8 cellular contexts compared by ENCODE assay signal in the genomic region with DNA sequence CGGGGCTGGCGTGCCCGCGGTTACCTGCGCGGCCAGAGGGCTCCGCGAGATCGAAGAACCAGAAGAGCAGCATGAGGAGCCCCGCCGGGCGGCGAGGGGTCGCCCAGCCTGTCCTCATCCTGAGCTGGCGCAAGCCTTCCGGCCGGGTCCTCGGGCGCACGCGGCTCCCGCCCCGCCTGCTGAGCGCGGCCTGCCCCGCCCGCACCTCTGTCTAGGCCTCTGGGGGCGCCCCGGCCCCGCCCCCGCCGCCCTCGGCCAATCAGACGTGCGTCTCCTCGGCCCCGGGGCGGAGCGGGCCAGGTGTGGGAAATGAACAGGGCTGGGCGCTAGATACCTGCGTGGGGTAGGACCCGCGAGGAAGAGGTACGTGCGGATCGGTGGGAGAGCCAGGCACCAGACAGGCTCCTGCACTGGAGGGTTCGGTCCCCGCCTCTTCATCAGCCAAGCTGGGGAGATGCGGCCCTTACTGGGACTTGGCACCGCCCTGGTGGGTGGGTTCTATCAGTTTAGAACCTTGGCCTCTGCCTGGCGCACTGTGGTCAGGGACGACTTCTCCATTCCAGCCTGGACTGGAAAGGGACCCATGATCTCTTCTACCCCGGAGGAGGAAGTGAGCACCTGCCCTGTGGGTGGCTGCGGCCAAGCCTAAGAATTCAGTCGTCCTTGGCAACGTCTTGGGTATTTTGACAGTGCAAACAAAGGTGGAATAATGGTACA. TPM values are rescaled to one million over a fixed set of nuclear protein-coding genes. Genes with fewer than 3 reads are reported as not detected.
DNase-seq lines count a peak whose midpoint lies in the region; ATAC-seq and TF ChIP-seq lines count a peak whose summit lies in the region.

A gene (minus strand): TSS at position 192 of the 717 bp plus-strand sequence.

- H3K79me2 ChIP-seq in OCI-LY3 (ENCODE audit: low read length), result peaks cover 46% of the 10 kb centered on the region

- H3K4me3 ChIP-seq in OCI-LY3 (ENCODE audit: low read length) (peak within 1 kb of the TSS; percentile 93), cardiac muscle cell (peak within 1 kb of the TSS; percentile 23), psoas muscle (peak within 1 kb of the TSS; percentile 66), urinary bladder (ENCODE audit: low read depth, low read length) (peak within 1 kb of the TSS; percentile 46)

- 7 to 12% (median 8%) methylated on average over 38 to 56 of the region's 56 CpGs for WGBS in psoas muscle, 3 donors
- 11% methylated on average over 56 of the region's 56 CpGs for WGBS in urinary bladder

- peaks cover 41% of the 10 kb centered on the region for H3K4me1 ChIP-seq in OCI-LY3 (ENCODE audit: low read length)
- H3K4me1 ChIP-seq in cardiac muscle cell (ENCODE audit: low read depth), result no peaks in the 10 kb centered on the region
- H3K4me1 ChIP-seq in psoas muscle, result peaks cover 6% of the 10 kb centered on the region
- no peaks in the 10 kb centered on the region for H3K4me1 ChIP-seq in urinary bladder (ENCODE audit: insufficient read depth)

- peak within 1 kb of the TSS; percentile 90 for H3K27ac ChIP-seq in OCI-LY3 (ENCODE audit: low read length)
- H3K27ac ChIP-seq in cardiac muscle cell, result no peak within 1 kb of the TSS
- H3K27ac ChIP-seq in psoas muscle, result no peak within 1 kb of the TSS
- H3K27ac ChIP-seq in urinary bladder (ENCODE audit: low read depth), result peak within 1 kb of the TSS; percentile 4

- H2AFZ ChIP-seq in OCI-LY3 (ENCODE audit: low read depth, low read length), result peak within 1 kb of the TSS; percentile 55

- H3K9me3 ChIP-seq in OCI-LY3 (ENCODE audit: insufficient read depth, low read length) (no peaks in the 10 kb centered on the region), cardiac muscle cell (ENCODE audit: low read depth) (no peaks in the 10 kb centered on the region), psoas muscle (no peaks in the 10 kb centered on the region)

- no peak for TF ChIP-seq CTCF in OCI-LY3 (IDR thresholded peaks at IDR 0.05; ENCODE audit: low read depth, low read length)
- no peak for TF ChIP-seq CTCF in cardiac muscle cell (IDR thresholded peaks at IDR 0.05; ENCODE audit: low read depth, low read length)
- TF ChIP-seq CTCF in psoas muscle (IDR thresholded peaks at IDR 0.05), result no peak

- H3K36me3 ChIP-seq in OCI-LY3 (replicated peaks; ENCODE audit: low read depth, low read length) (peaks cover 20% of the 10 kb centered on the region), cardiac muscle cell (no peaks in the 10 kb centered on the region), psoas muscle (ENCODE audit: insufficient read depth in 1 of 2, low read depth in 1 of 2) (no peaks in the 10 kb centered on the region), urinary bladder (ENCODE audit: insufficient read depth) (no peaks in the 10 kb centered on the region)

- DNase-seq in activated effector memory CD4-positive, alpha-beta T cell treated with Interleukin-2 at 50 U/mL for 16 hours, result peak; percentile 80
- DNase-seq in cardiac muscle cell (ENCODE audit: low read depth in 1 of 2, low spot score in 1 of 2) (peak; percentile 47 to 58), psoas muscle (peak; percentile 49 to 69), SK-N-DZ (ENCODE audit: low spot score) (no peak)

- H3K27me3 ChIP-seq in OCI-LY3 (ENCODE audit: low read depth, low read length) (no peaks in the 10 kb centered on the region), cardiac muscle cell (peaks cover 68% of the 10 kb centered on the region), psoas muscle (ENCODE audit: insufficient read depth in 3 of 3, low read length in 2 of 3) (peaks cover 0 to 12% (median 7%) of the 10 kb centered on the region in 3 donors)

- no peaks in the 10 kb centered on the region for H4K20me1 ChIP-seq in OCI-LY3 (ENCODE audit: insufficient read depth, low read length)

- ATAC-seq in GM18520 (IDR thresholded peaks at IDR 0.05; ENCODE audit: unreplicated experiment) (peak; percentile 70), HG02885 (IDR thresholded peaks at IDR 0.05; ENCODE audit: poor library complexity, unreplicated experiment) (peak; percentile 86), psoas muscle (peak; percentile 57 to 70 (median 66))

- H3K9ac ChIP-seq in OCI-LY3 (ENCODE audit: low read length), result peak within 1 kb of the TSS; percentile 97

- H3K4me2 ChIP-seq in OCI-LY3 (ENCODE audit: low read length), result peak within 1 kb of the TSS; percentile 86

- intact Hi-C loops in psoas muscle (cut with DNase I), result no loop called here

RNA-seq across cellular contexts. Expression of the gene that starts here (rescaled TPM):
- total RNA-seq in cardiac muscle cell (0.06 TPM in 1 of 2 replicates, not detected in the other), psoas muscle (under 1 TPM; 0.29 to 0.43 (median 0.33) TPM), urinary bladder (12.4 TPM)
- polyA plus RNA-seq in cardiac muscle cell (0.22 TPM in 1 of 2 replicates, not detected in the other), psoas muscle (under 1 TPM; 0.17 to 0.34 (median 0.22) TPM), urinary bladder (3.8 TPM)
- polyA plus RNA-seq in SK-N-DZ (2014; cell fraction: cytosol; rRNA removed), result not detected in 2 replicates
- polyA plus RNA-seq in SK-N-DZ (2014; cell fraction: nucleus; rRNA removed), result not detected in 2 replicates

Comparison
In these comparisons a context has a peak if more than half of its experiments do, and no peak if none do; other contexts are left out.
1. Peak in DNase-seq and H3K4me3 ChIP-seq in cardiac muscle cell; RNA of the gene not detected or under 1 TPM.
2. Peak in DNase-seq, ATAC-seq and H3K4me3 ChIP-seq in psoas muscle; RNA of the gene not detected or under 1 TPM.
3. H3K27ac ChIP-seq: peak in OCI-LY3 (single experiment) and urinary bladder (single experiment); none in cardiac muscle cell (single experiment) and psoas muscle (single experiment).
4. H3K4me3 ChIP-seq: peak in every context shown above with its lines; median percentile 93 in OCI-LY3; 66 in psoas muscle; 46 in urinary bladder; 23 in cardiac muscle cell.
5. Peak in every context shown above with its lines, with median percentiles within 50 percentile points of each other: ATAC-seq.